Comparison of ENCODE assay signal across 16 cellular contexts in the genomic region with DNA sequence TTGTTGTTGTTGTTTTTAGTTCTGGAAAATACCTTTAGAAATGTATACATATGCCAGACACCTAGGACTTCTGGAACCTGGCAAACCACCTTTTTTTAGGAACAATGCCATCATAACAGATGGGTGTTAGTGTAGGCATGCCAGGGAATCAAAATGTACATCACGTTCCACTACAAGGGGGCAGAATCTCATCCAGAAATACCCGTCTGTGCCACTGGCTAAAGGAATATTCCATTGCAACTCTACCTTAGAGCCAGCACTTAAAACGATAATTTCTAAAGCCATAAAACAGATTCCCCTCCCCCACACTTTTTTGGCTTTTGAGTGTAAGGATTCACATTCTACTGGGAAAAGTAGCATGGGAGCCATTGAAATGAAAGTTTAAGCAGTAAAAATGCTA.
DNase-seq lines count a peak whose midpoint lies in the region; ATAC-seq and TF ChIP-seq lines count a peak whose summit lies in the region.
"Had no signal": no experiment of that assay in that cellular context is flagged by ENCODE, and none has a peak within 500 bp of the region (broad histone marks: within the 10 kb centered on the region; RNA-seq: fewer than 3 reads in every experiment).

No MANE protein-coding gene starts in this region.

- H3F3A ChIP-seq in GM23338 (replicated peaks; ENCODE audit: low read depth) (no peaks in the 10 kb centered on the region), neural progenitor cell (ENCODE audit: low read depth) (peaks cover 19% of the 10 kb centered on the region)

- H3K36me3 Mint-ChIP-seq in GM23338 (ENCODE audit: low read depth) (no peaks in the 10 kb centered on the region), neural progenitor cell (no peaks in the 10 kb centered on the region), glutamatergic neuron (ENCODE audit: unreplicated experiment) (no peaks in the 10 kb centered on the region)
- H3K36me3 Mint-ChIP-seq: CD14-positive monocyte; CD4-positive, alpha-beta memory T cell had no signal

- H4K20me1 ChIP-seq in GM23338 (replicated peaks; ENCODE audit: insufficient read depth): no peaks in the 10 kb centered on the region
- no peaks in the 10 kb centered on the region for H4K20me1 ChIP-seq in neural progenitor cell (ENCODE audit: low read depth)
- H4K20me1 ChIP-seq: BLaER1 had no signal

- no peaks in the 10 kb centered on the region for H3K27me3 ChIP-seq in GM23338 (ENCODE audit: insufficient read depth)
- H3K27me3 ChIP-seq in neural progenitor cell: no peaks in the 10 kb centered on the region
- H3K27me3 ChIP-seq: BLaER1 had no signal

- H3K9me2 ChIP-seq in GM23338 (ENCODE audit: insufficient read depth): no peaks in the 10 kb centered on the region

- H3K9ac ChIP-seq in neural progenitor cell: no peak overlapping the region
- H3K9ac ChIP-seq: BLaER1 had no signal

- H3K79me2 ChIP-seq in GM23338 (replicated peaks; ENCODE audit: insufficient read depth): no peaks in the 10 kb centered on the region; the same call in 1 of the 2 replicates
- H3K79me2 ChIP-seq in neural progenitor cell (ENCODE audit: low read depth): peaks cover 18% of the 10 kb centered on the region

- DNase-seq in DMS 273 (lab: John Stamatoyannopoulos, UW; ENCODE audit: unreplicated experiment): peak; percentile 81
- DNase-seq in GM23338 (ENCODE audit: low spot score): no peak
- peak; percentile 98 for DNase-seq in cerebellar cortex (ENCODE audit: low spot score)
- DNase-seq in neural progenitor cell (ENCODE audit: low spot score): no peak
- no peak for DNase-seq in HEK293T (ENCODE audit: extremely low spot score)
- DNase-seq in glutamatergic neuron: no peak
- DNase-seq: 8988T; CD4-positive, alpha-beta memory T cell; DMS53; DND-41; EL; GOT3; H9 had no signal

- CTCF ChIA-PET in HEK293T (lab: Yijun Ruan, JAX): no interaction called here

- H3K4me3 Mint-ChIP-seq in GM23338 (no peak overlapping the region), neural progenitor cell (no peak overlapping the region), glutamatergic neuron (ENCODE audit: unreplicated experiment) (no peak overlapping the region)
- H3K4me3 Mint-ChIP-seq: CD14-positive monocyte; CD4-positive, alpha-beta memory T cell; H9 had no signal

- H3K9me3 Mint-ChIP-seq in GM23338 (no peaks in the 10 kb centered on the region), neural progenitor cell (no peaks in the 10 kb centered on the region), glutamatergic neuron (ENCODE audit: unreplicated experiment) (no peaks in the 10 kb centered on the region)
- H3K9me3 Mint-ChIP-seq: CD4-positive, alpha-beta memory T cell; H9 had no signal

- no peak overlapping the region for H2AFZ ChIP-seq in GM23338
- no peak overlapping the region for H2AFZ ChIP-seq in neural progenitor cell (replicated peaks)

- no peaks in the 10 kb centered on the region for H3K36me3 ChIP-seq in GM23338 (ENCODE audit: insufficient read depth)
- peaks cover 10% of the 10 kb centered on the region for H3K36me3 ChIP-seq in neural progenitor cell
- H3K36me3 ChIP-seq: BLaER1 had no signal

- no peak overlapping the region for H3K4me3 ChIP-seq in GM23338
- no peak overlapping the region for H3K4me3 ChIP-seq in neural progenitor cell
- H3K4me3 ChIP-seq: BLaER1 had no signal

- H3K27me3 Mint-ChIP-seq in GM23338 (ENCODE audit: insufficient read depth, low read depth, poor library complexity): no peaks in the 10 kb centered on the region
- H3K27me3 Mint-ChIP-seq in neural progenitor cell (ENCODE audit: insufficient read depth, low read depth): no peaks in the 10 kb centered on the region
- H3K27me3 Mint-ChIP-seq in glutamatergic neuron (ENCODE audit: unreplicated experiment): no peaks in the 10 kb centered on the region

- H3K27ac Mint-ChIP-seq in GM23338 (no peak overlapping the region), neural progenitor cell (no peak overlapping the region), glutamatergic neuron (ENCODE audit: unreplicated experiment) (no peak overlapping the region)
- H3K27ac Mint-ChIP-seq: CD14-positive monocyte; CD4-positive, alpha-beta memory T cell had no signal

- TF ChIP-seq CTCF in GM23338 (conservative IDR thresholded peaks at IDR 0.05; ENCODE audit: low read depth in 2 of 2) (no peak), neural progenitor cell (IDR thresholded peaks at IDR 0.05) (no peak), glutamatergic neuron (IDR thresholded peaks at IDR 0.05; ENCODE audit: partially characterized antibody, unreplicated experiment) (no peak)

- peaks cover 33% of the 10 kb centered on the region for H3K4me1 Mint-ChIP-seq in GM23338
- peaks cover 32% of the 10 kb centered on the region for H3K4me1 Mint-ChIP-seq in neural progenitor cell
- peaks cover 24% of the 10 kb centered on the region for H3K4me1 Mint-ChIP-seq in glutamatergic neuron (ENCODE audit: low read depth, unreplicated experiment)
- H3K4me1 Mint-ChIP-seq: CD14-positive monocyte had no signal

- ATAC-seq in GM23338: no peak
- no peak for ATAC-seq in HG03175 (IDR thresholded peaks at IDR 0.05; ENCODE audit: unreplicated experiment)

- H3K4me1 ChIP-seq in GM23338 (ENCODE audit: insufficient read depth) (peaks cover 38% of the 10 kb centered on the region), neural progenitor cell (peaks cover 37% of the 10 kb centered on the region)
- H3K4me1 ChIP-seq: BLaER1 had no signal

- POLR2A ChIA-PET in HEK293T (lab: Yijun Ruan, JAX): no interaction called here

- peak overlapping the region; percentile 34; the same call in 1 of the 2 replicates for H3K4me2 ChIP-seq in GM23338
- H3K4me2 ChIP-seq in neural progenitor cell: peak overlapping the region; percentile 69
- H3K4me2 ChIP-seq: BLaER1 had no signal

- no peaks in the 10 kb centered on the region for H3K9me3 ChIP-seq in neural progenitor cell (ENCODE audit: low read depth)
- H3K9me3 ChIP-seq: BLaER1 had no signal

- H3K27ac ChIP-seq in GM23338 (ENCODE audit: low read depth) (0 out of 2 replicates have a peak overlapping the region, but pooled peaks have one; percentile 1), neural progenitor cell (no peak overlapping the region)
- H3K27ac ChIP-seq: BLaER1 had no signal

TF ChIP-seq in GM23338, 12 proteins besides CTCF, POLR2A, EP300 and RAD21:
- no peak for TF ChIP-seq ZNF114 (CRISPR knock-in tag; IDR thresholded peaks at IDR 0.05)
- TF ChIP-seq ZNF331 (CRISPR knock-in tag; IDR thresholded peaks at IDR 0.05; ENCODE audit: low read depth): no peak

TF ChIP-seq in HEK293T, 16 proteins besides CTCF, POLR2A, EP300 and RAD21:
- TF ChIP-seq ZNF384 (IDR thresholded peaks at IDR 0.05) (no peak), CTBP1 (IDR thresholded peaks at IDR 0.05; ENCODE audit: borderline replicate concordance) (no peak), BHLHE40 (IDR thresholded peaks at IDR 0.05; ENCODE audit: borderline replicate concordance) (no peak), FOXA1 (IDR thresholded peaks at IDR 0.05) (no peak), HDGF (IDR thresholded peaks at IDR 0.05; ENCODE audit: borderline replicate concordance) (no peak), SUZ12 (IDR thresholded peaks at IDR 0.05) (no peak), ELF4 (IDR thresholded peaks at IDR 0.05) (no peak), NFRKB (IDR thresholded peaks at IDR 0.05) (no peak), L3MBTL2 (conservative IDR thresholded peaks at IDR 0.05) (no peak), LEF1 (IDR thresholded peaks at IDR 0.05; ENCODE audit: borderline replicate concordance) (no peak), ARNT (IDR thresholded peaks at IDR 0.05) (no peak)

Comparison
In these comparisons a context has a peak if more than half of its experiments do, and no peak if none do; other contexts are left out.
1. DNase-seq: peak in DMS 273 (single experiment) and cerebellar cortex (single experiment); none in GM23338 (single experiment), neural progenitor cell (single experiment), HEK293T (single experiment) and glutamatergic neuron (single experiment).